14 cellular contexts compared by ENCODE assay signal in genomic region chr4:132230025-132230424, GRCh38.
DNase-seq lines count a peak whose midpoint lies in the region; ATAC-seq and TF ChIP-seq lines count a peak whose summit lies in the region.
"Had no signal": no experiment of that assay in that cellular context is flagged by ENCODE, and none has a peak within 500 bp of the region (broad histone marks: within the 10 kb centered on the region; RNA-seq: fewer than 3 reads in every experiment).

No MANE protein-coding gene starts in this region.

- H2AFZ ChIP-seq in Loucy (ENCODE audit: low read length), result peak overlapping the region; percentile 14

- H4K20me1 ChIP-seq in Loucy (ENCODE audit: insufficient read depth, low read length, poor library complexity, severe bottlenecking), result no peaks in the 10 kb centered on the region
- H4K20me1 ChIP-seq: BLaER1 had no signal

- TF ChIP-seq CTCF in Loucy (conservative IDR thresholded peaks at IDR 0.05; ENCODE audit: low read length) (no peak), lower lobe of right lung (IDR thresholded peaks at IDR 0.05) (no peak)

- H3K36me3 ChIP-seq in Loucy (ENCODE audit: insufficient read depth, low read length) (no peaks in the 10 kb centered on the region), lower lobe of right lung (no peaks in the 10 kb centered on the region)
- H3K36me3 ChIP-seq: BLaER1 had no signal

- H3K4me1 ChIP-seq in Loucy (ENCODE audit: insufficient read depth, low read length, poor library complexity, severe bottlenecking), result peaks cover 21% of the 10 kb centered on the region
- H3K4me1 ChIP-seq in lower lobe of right lung, result no peaks in the 10 kb centered on the region
- H3K4me1 ChIP-seq: BLaER1 had no signal

- H3K79me2 ChIP-seq in Loucy (ENCODE audit: insufficient read depth, low read length), result no peaks in the 10 kb centered on the region

- intact Hi-C loops in lower lobe of right lung (cut with DNase I), result no loop called here

- no peaks in the 10 kb centered on the region for H3F3A ChIP-seq in Loucy (ENCODE audit: low read depth)

- ATAC-seq in GM19372 (IDR thresholded peaks at IDR 0.05; ENCODE audit: low read depth, unreplicated experiment) (peak; percentile 45), HG03439 (IDR thresholded peaks at IDR 0.05; ENCODE audit: unreplicated experiment) (no peak), lower lobe of right lung (no peak)

- no peaks in the 10 kb centered on the region for H3K9me2 ChIP-seq in Loucy (replicated peaks; ENCODE audit: low read depth, low read length)

- H3K9me3 ChIP-seq in Loucy (ENCODE audit: insufficient read depth, low read depth, low read length) (peaks cover 5% of the 10 kb centered on the region; the same call in 1 of the 2 replicates), lower lobe of right lung (no peaks in the 10 kb centered on the region)

- H3K27me3 ChIP-seq in Loucy (ENCODE audit: insufficient read depth, low read length, poor library complexity, severe bottlenecking) (no peaks in the 10 kb centered on the region), lower lobe of right lung (ENCODE audit: low read depth) (no peaks in the 10 kb centered on the region)
- H3K27me3 ChIP-seq: BLaER1 had no signal

- H3K27ac ChIP-seq in lower lobe of right lung, result no peak overlapping the region
- H3K27ac ChIP-seq: BLaER1 had no signal

- no peak overlapping the region for H3K4me3 ChIP-seq in Loucy (ENCODE audit: low read length, poor library complexity, severe bottlenecking)
- H3K4me3 ChIP-seq in lower lobe of right lung, result no peak overlapping the region
- H3K4me3 ChIP-seq: BLaER1 had no signal

- DNase-seq in RPMI8226 (peak; percentile 20), lower lobe of right lung (no peak), anterior cingulate cortex (lab: John Stamatoyannopoulos, UW) (no peak)
- DNase-seq in activated effector memory CD4-positive, alpha-beta T cell treated with anti-CD3 and anti-CD28 coated beads, Interleukin-2, amount 50 U/mL, for 16 hours, result no peak
- DNase-seq: 8988T; CD4-positive, alpha-beta memory T cell; DMS153; DMS79; GF-D8; HCEC 1CT had no signal

- no peak overlapping the region for H3K9ac ChIP-seq in Loucy (ENCODE audit: low read depth, low read length, poor library complexity, severe bottlenecking)
- H3K9ac ChIP-seq: BLaER1 had no signal

- H3K4me2 ChIP-seq in Loucy (ENCODE audit: low read depth, low read length, poor library complexity, severe bottlenecking), result no peak overlapping the region
- H3K4me2 ChIP-seq: BLaER1 had no signal
